Comparison of ENCODE assay signal across 8 cellular contexts in the genomic region with DNA sequence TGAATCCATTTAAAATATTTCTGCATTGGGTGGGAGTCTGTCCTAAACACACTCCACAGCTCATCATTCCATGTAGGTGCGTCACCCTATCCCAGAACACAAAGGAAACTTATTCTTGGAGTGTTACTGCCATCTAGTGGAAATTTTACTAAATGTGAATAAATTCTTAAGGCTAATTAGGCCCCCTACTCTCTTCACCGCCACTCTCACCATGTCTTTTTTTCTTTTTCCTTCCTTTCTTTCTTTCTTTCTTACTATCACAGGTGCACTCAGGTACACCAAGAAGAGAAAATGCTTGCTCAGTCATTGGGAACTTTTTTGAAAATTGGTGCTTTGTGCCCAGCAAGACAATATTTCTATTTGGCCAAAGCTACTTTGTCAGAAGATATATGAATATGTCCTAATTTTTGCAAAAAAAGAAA. TPM values are rescaled to one million over a fixed set of nuclear protein-coding genes. Genes with fewer than 3 reads are reported as not detected.
A peak's percentile ranks its signal among the peaks of the same experiment; 100 is the strongest.
DNase-seq lines count a peak whose midpoint lies in the region; ATAC-seq and TF ChIP-seq lines count a peak whose summit lies in the region.

No MANE protein-coding gene starts in this region.

- POLR2A ChIA-PET in RWPE1 (lab: Yijun Ruan, JAX; ENCODE audit: low non-redundant PET) = no interaction called here

- no peak for ATAC-seq in GM21447 (IDR thresholded peaks at IDR 0.05; ENCODE audit: unreplicated experiment)
- ATAC-seq in GM18520 (IDR thresholded peaks at IDR 0.05; ENCODE audit: unreplicated experiment) = no peak

- CTCF ChIA-PET in RWPE1 (lab: Yijun Ruan, JAX) = interaction anchor here (0.6 to 2.0 kb wide), 23 partner anchors 9 to 1536 kb away, joined by 3 to 7 read pairs (median 3); partner anchors contain the start of genes FGF7 and GALK2

- peak; percentile 63 for DNase-seq in GM04504 (ENCODE audit: low read depth)
- DNase-seq in LNCaP clone FGC (ENCODE audit: low read depth) = peak; percentile 54
- peak; percentile 79 for DNase-seq in RWPE1 (ENCODE audit: low spot score)
- DNase-seq in erythroblast (lab: John Stamatoyannopoulos, UW) = peak; percentile 42 to 70
- DNase-seq in mucosa of gallbladder (ENCODE audit: low spot score) = peak; percentile 32

- H3K27ac ChIP-seq in 22Rv1 (no peak overlapping the region), RWPE1 (no peak overlapping the region)

- peak; percentile 70 for TF ChIP-seq CTCF in 22Rv1 (IDR thresholded peaks at IDR 0.05)
- TF ChIP-seq CTCF in LNCaP clone FGC (IDR thresholded peaks at IDR 0.05; ENCODE audit: control insufficient read depth, extremely low read depth, insufficient read depth) = peak; percentile 51
- peak; percentile 67 for TF ChIP-seq CTCF in RWPE1 (conservative IDR thresholded peaks at IDR 0.05; ENCODE audit: low read depth)

- H3K4me3 ChIP-seq in LNCaP clone FGC (ENCODE audit: low read depth, low read length) = no peak overlapping the region

- no peak for TF ChIP-seq POLR2A in erythroblast (IDR thresholded peaks at IDR 0.05; ENCODE audit: low read length)

RNA-seq across cellular contexts. Expression of gene ATP8B4, which starts 26.4 kb away (rescaled TPM):
- total RNA-seq in mucosa of gallbladder = 15.8 TPM

RNA-seq across cellular contexts. Expression of gene SLC27A2, which starts 36.5 kb away (rescaled TPM):
- total RNA-seq in mucosa of gallbladder = 22.9 TPM
